8 cellular contexts compared by ENCODE assay signal in the genomic region with DNA sequence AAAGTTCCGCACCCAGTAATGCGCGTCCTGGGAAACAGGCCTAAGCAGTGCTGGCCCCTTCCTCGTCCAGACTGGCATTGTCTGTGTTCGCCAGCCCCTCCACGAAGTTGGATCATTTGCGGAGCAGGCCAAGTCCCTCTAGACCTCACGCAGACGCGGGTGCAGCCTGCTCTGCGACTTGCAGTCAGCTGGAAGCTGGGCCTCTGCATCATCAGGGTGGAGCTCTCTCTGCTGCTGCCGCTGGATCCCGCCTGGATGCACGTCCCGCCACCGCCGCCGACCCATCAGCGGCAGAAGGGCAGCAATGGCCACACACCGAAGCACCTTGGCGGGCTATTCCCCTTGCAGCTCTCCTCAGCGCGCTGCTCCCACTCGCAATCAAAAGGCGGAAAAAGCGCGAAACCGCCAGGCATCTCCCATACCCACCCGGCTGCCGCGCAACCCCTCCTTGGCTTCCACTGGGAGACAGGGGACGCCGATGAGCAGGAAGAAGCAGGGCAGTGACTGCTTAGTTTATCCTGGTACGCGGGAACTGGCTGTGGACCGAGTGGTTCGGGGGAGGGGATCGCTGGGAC. TPM values are rescaled to one million over a fixed set of nuclear protein-coding genes. Genes with fewer than 3 reads are reported as not detected.
DNase-seq lines count a peak whose midpoint lies in the region; ATAC-seq and TF ChIP-seq lines count a peak whose summit lies in the region.
"Had no signal": no experiment of that assay in that cellular context is flagged by ENCODE, and none has a peak within 500 bp of the region (broad histone marks: within the 10 kb centered on the region; RNA-seq: fewer than 3 reads in every experiment).

No MANE protein-coding gene starts in this region.

- peak overlapping the region; percentile 83 to 88 (median 85) for H3K4me3 Mint-ChIP-seq in brain
- H3K4me3 Mint-ChIP-seq: activated naive CD8-positive, alpha-beta T cell had no signal

- no peaks in the 10 kb centered on the region for H3K27me3 ChIP-seq in testis

- no peak for TF ChIP-seq POLR2A in testis (IDR thresholded peaks at IDR 0.05)

- H3K4me1 ChIP-seq in testis = peaks cover 3% of the 10 kb centered on the region

- peak overlapping the region; percentile 10 to 45 for H3K4me3 ChIP-seq in testis

- no peaks in the 10 kb centered on the region for H3K36me3 ChIP-seq in testis (ENCODE audit: low read depth, missing control alignments)

- H3K9me3 ChIP-seq in testis = no peaks in the 10 kb centered on the region

- no peaks in the 10 kb centered on the region for H3K9me3 Mint-ChIP-seq in brain

- H3K36me3 Mint-ChIP-seq in brain = peaks cover 7% of the 10 kb centered on the region
- H3K36me3 Mint-ChIP-seq: activated naive CD8-positive, alpha-beta T cell had no signal

- DNase-seq in HS-5 (ENCODE audit: low read depth) (peak; percentile 55), iPS-NIHi11 (ENCODE audit: low spot score) (peak; percentile 35), testis (peak; percentile 26)
- no peak for DNase-seq in stimulated activated CD4-positive, alpha-beta T cell treated with anti-CD3 and anti-CD28 coated beads, Interleukin-4, amount 100 ng/mL, for 4 hours

- 3 to 5% methylated on average over 14 to 38 of the region's 38 CpGs for WGBS in testis, 2 donors

- no peak overlapping the region for H3K27ac ChIP-seq in testis

- intact Hi-C loops in testis (cut with DNase I; ENCODE audit: low total_unique reads) = no loop called here

- H3K27ac Mint-ChIP-seq in brain = peak overlapping the region; percentile 0 to 92 (median 39)
- H3K27ac Mint-ChIP-seq: activated naive CD8-positive, alpha-beta T cell had no signal

- H3K4me1 Mint-ChIP-seq in brain = peaks cover 52% of the 10 kb centered on the region

- ATAC-seq in HG03442 (IDR thresholded peaks at IDR 0.05; ENCODE audit: unreplicated experiment) = no peak
- no peak for ATAC-seq in HG03039 (IDR thresholded peaks at IDR 0.05; ENCODE audit: unreplicated experiment)

- TF ChIP-seq CTCF in brain (conservative IDR thresholded peaks at IDR 0.05) (no peak), testis (IDR thresholded peaks at IDR 0.05) (no peak)

- peaks cover 13% of the 10 kb centered on the region for H3K27me3 Mint-ChIP-seq in brain

RNA-seq across cellular contexts. Expression of a gene that starts 34.1 kb away (rescaled TPM):
- 2.9 TPM for polyA plus RNA-seq in brain (ENCODE audit: insufficient read depth, low read depth, low replicate concordance)
- 1 to 10 TPM in 1 of 2 donors, not detected in 1; 1.4 TPM for total RNA-seq in testis
- polyA plus RNA-seq in testis (ENCODE audit: insufficient read depth, low read depth, low replicate concordance) = 0.40 TPM

Comparison
In these comparisons a context has a peak if more than half of its experiments do, and no peak if none do; other contexts are left out.
1. DNase-seq: peak in HS-5 (single experiment), iPS-NIHi11 (single experiment) and testis (single experiment); none in stimulated activated CD4-positive, alpha-beta T cell treated with anti-CD3 and anti-CD28 coated beads, Interleukin-4, amount 100 ng/mL, for 4 hours (0 of 2).